24 cellular contexts compared by ENCODE assay signal in genomic region chr12:110093631-110094311, GRCh38.
"Had no signal": no experiment of that assay in that cellular context is flagged by ENCODE, and none has a peak within 500 bp of the region (broad histone marks: within the 10 kb centered on the region; RNA-seq: fewer than 3 reads in every experiment).

No MANE protein-coding gene starts in this region.

- H3K27ac Mint-ChIP-seq: activated B cell treated with CpG ODN at 0.5 μM for 24 hours; activated CD8-positive, alpha-beta T cell treated with anti-CD3 and anti-CD28 coated beads for 36 hours; activated naive CD4-positive, alpha-beta T cell treated with anti-CD3 and anti-CD28 coated beads, Interleukin-2, amount 50 U/mL, for 24 hours; activated T-helper 2 cell treated with anti-CD3 and anti-CD28 coated beads, Interferon-gamma antibody, Interleukin-2, Interleukin-4, amounts not matched to agents 10 μg/mL and 5 μg/mL and 100 μg/mL, durations not matched to agents 14 hours and 24 hours and 36 hours; natural killer cell treated with Interleukin-12 subunit alpha and Interleukin-12 subunit beta and Interleukin-15 and Interleukin-18, amount 100 ng/mL, for 72 hours; T-helper 1 cell treated with Interleukin-12 subunit alpha and Interleukin-12 subunit beta and Interleukin-4 antibody, amounts not matched to agents 30 μg/mL and 1 μg/mL, for 36 hours had no signal

- H3K4me3 ChIP-seq: body of pancreas, colonic mucosa, left lung, lower lobe of right lung, testis had no signal

- H3K27me3 Mint-ChIP-seq: activated naive CD4-positive, alpha-beta T cell treated with anti-CD3 and anti-CD28 coated beads, Interleukin-2, amount 50 U/mL, for 24 hours had no signal

- H3K9me3 ChIP-seq: body of pancreas, colonic mucosa, left lung, lower lobe of right lung, testis had no signal

- H3K4me3 Mint-ChIP-seq: activated B cell treated with CpG ODN at 0.5 μM for 24 hours; activated CD8-positive, alpha-beta T cell treated with anti-CD3 and anti-CD28 coated beads for 36 hours; activated naive CD4-positive, alpha-beta T cell treated with anti-CD3 and anti-CD28 coated beads, Interleukin-2, amount 50 U/mL, for 24 hours; natural killer cell treated with Interleukin-12 subunit alpha and Interleukin-12 subunit beta and Interleukin-15 and Interleukin-18, amount 100 ng/mL, for 72 hours; T-helper 1 cell treated with Interleukin-12 subunit alpha and Interleukin-12 subunit beta and Interleukin-4 antibody, amounts not matched to agents 30 μg/mL and 1 μg/mL, for 36 hours had no signal

- H3K9me3 Mint-ChIP-seq: activated B cell treated with CpG ODN at 0.5 μM for 24 hours; activated CD8-positive, alpha-beta T cell treated with anti-CD3 and anti-CD28 coated beads for 36 hours; activated naive CD4-positive, alpha-beta T cell treated with anti-CD3 and anti-CD28 coated beads, Interleukin-2, amount 50 U/mL, for 24 hours; activated T-helper 2 cell treated with anti-CD3 and anti-CD28 coated beads, Interferon-gamma antibody, Interleukin-2, Interleukin-4, amounts not matched to agents 10 μg/mL and 5 μg/mL and 100 μg/mL, durations not matched to agents 14 hours and 24 hours and 36 hours; natural killer cell treated with Interleukin-12 subunit alpha and Interleukin-12 subunit beta and Interleukin-15 and Interleukin-18, amount 100 ng/mL, for 72 hours; T-helper 1 cell treated with Interleukin-12 subunit alpha and Interleukin-12 subunit beta and Interleukin-4 antibody, amounts not matched to agents 30 μg/mL and 1 μg/mL, for 36 hours had no signal

- H3K27ac ChIP-seq: body of pancreas, colonic mucosa, left lung, lower lobe of right lung, testis had no signal

- H3K27me3 ChIP-seq: body of pancreas, colonic mucosa, left lung, testis had no signal

- ATAC-seq: activated CD8-positive, alpha-beta T cell treated with anti-CD3 and anti-CD28 coated beads for 36 hours; body of pancreas; left lung; lower lobe of right lung; natural killer cell treated with Interleukin-12 subunit alpha and Interleukin-12 subunit beta and Interleukin-15 and Interleukin-18, amount 100 ng/mL, for 72 hours; right cardiac atrium had no signal

- H3K4me1 ChIP-seq: body of pancreas, colonic mucosa, left lung, lower lobe of right lung, testis had no signal

- H3K36me3 Mint-ChIP-seq: activated naive CD4-positive, alpha-beta T cell treated with anti-CD3 and anti-CD28 coated beads, Interleukin-2, amount 50 U/mL, for 24 hours; natural killer cell treated with Interleukin-12 subunit alpha and Interleukin-12 subunit beta and Interleukin-15 and Interleukin-18, amount 100 ng/mL, for 72 hours had no signal

- DNase-seq: activated B cell treated with CpG ODN at 0.5 μM for 24 hours; activated CD4-positive, alpha-beta T cell treated with anti-CD3 and anti-CD28 coated beads, Interleukin-2, amount 50 U/mL, for 1 hour; activated CD8-positive, alpha-beta T cell treated with anti-CD3 and anti-CD28 coated beads for 36 hours; activated T-cell treated with anti-CD3 and anti-CD28 coated beads, Interleukin-2, amount 50 U/mL, for 48 hours; anterior cingulate cortex; body of pancreas; colonic mucosa; effector CD8-positive, alpha-beta T cell; left lung; lower lobe of right lung; mesenchymal stem cell; right cardiac atrium; stimulated activated CD4-positive, alpha-beta T cell treated with anti-CD3 and anti-CD28 coated beads, Interleukin-2, amount 100 ng/mL, for 48 hours; stimulated activated naive CD4-positive, alpha-beta T cell treated with Interleukin-2 at 50 U/mL for 16 hours; T-helper 9 cell; testis; trophoblast cell had no signal

- H3K36me3 ChIP-seq: colonic mucosa, left lung, lower lobe of right lung had no signal

- FAIRE-seq: frontal cortex, islet of Langerhans, urothelium cell line had no signal

- H3K4me1 Mint-ChIP-seq: activated B cell treated with CpG ODN at 0.5 μM for 24 hours; activated naive CD4-positive, alpha-beta T cell treated with anti-CD3 and anti-CD28 coated beads, Interleukin-2, amount 50 U/mL, for 24 hours had no signal
